ENCODE assay signal across 33 cellular contexts in genomic region chr7:142870147-142870559, GRCh38. TPM values are rescaled to one million over a fixed set of nuclear protein-coding genes. Genes with fewer than 3 reads are reported as not detected.
"Had no signal": no experiment of that assay in that cellular context is flagged by ENCODE, and none has a peak within 500 bp of the region (broad histone marks: within the 10 kb centered on the region; RNA-seq: fewer than 3 reads in every experiment).

No MANE protein-coding gene starts in this region.

- H3K4me3 ChIP-seq: coronary artery, dorsolateral prefrontal cortex, heart left ventricle, left lung, lung, pancreas, prostate gland, sigmoid colon, thyroid gland, upper lobe of right lung had no signal

- H3K27me3 Mint-ChIP-seq: activated CD4-positive, alpha-beta T cell treated with anti-CD3 and anti-CD28 coated beads for 36 hours; activated naive CD8-positive, alpha-beta T cell; stimulated activated naive CD8-positive, alpha-beta T cell treated with anti-CD3 and anti-CD28 coated beads, Interleukin-15, amount 100 ng/mL, for 72 hours had no signal

- H3K36me3 ChIP-seq: heart left ventricle, left lung, prostate gland, sigmoid colon, thyroid gland, upper lobe of right lung had no signal

- H3K4me3 Mint-ChIP-seq: activated CD4-positive, alpha-beta T cell treated with anti-CD3 and anti-CD28 coated beads for 36 hours; activated naive CD8-positive, alpha-beta T cell; activated T-cell treated with anti-CD3 and anti-CD28 coated beads, Interleukin-2, amount 50 U/mL, for 72 hours; effector memory CD8-positive, alpha-beta T cell; naive B cell; nephron progenitor cell; stimulated activated effector memory CD8-positive, alpha-beta T cell treated with anti-CD3 and anti-CD28 coated beads, Interleukin-12 subunit alpha, Interleukin-12 subunit beta, amount 100 ng/mL, for 72 hours; stimulated activated naive CD8-positive, alpha-beta T cell treated with anti-CD3 and anti-CD28 coated beads, Interleukin-15, amount 100 ng/mL, for 72 hours; T-helper 2 cell treated with Interferon-gamma antibody and Interleukin-4, amounts not matched to agents 5 μg/mL and 100 μg/mL, for 36 hours had no signal

- H3K9me3 ChIP-seq: heart left ventricle, left lung, neutrophil, pancreas, prostate gland, sigmoid colon, thyroid gland, upper lobe of right lung had no signal

- H3K4me1 Mint-ChIP-seq: activated CD4-positive, alpha-beta T cell treated with anti-CD3 and anti-CD28 coated beads for 36 hours; nephron progenitor cell; stimulated activated effector memory CD8-positive, alpha-beta T cell treated with anti-CD3 and anti-CD28 coated beads, Interleukin-12 subunit alpha, Interleukin-12 subunit beta, amount 100 ng/mL, for 72 hours had no signal

- H3K27ac Mint-ChIP-seq: activated CD4-positive, alpha-beta T cell treated with anti-CD3 and anti-CD28 coated beads for 36 hours; activated naive CD8-positive, alpha-beta T cell; activated T-cell treated with anti-CD3 and anti-CD28 coated beads, Interleukin-2, amount 50 U/mL, for 72 hours; effector memory CD8-positive, alpha-beta T cell; nephron progenitor cell; stimulated activated naive CD8-positive, alpha-beta T cell treated with anti-CD3 and anti-CD28 coated beads, Interleukin-15, amount 100 ng/mL, for 72 hours; T-helper 2 cell treated with Interferon-gamma antibody and Interleukin-4, amounts not matched to agents 5 μg/mL and 100 μg/mL, for 36 hours had no signal

- H3K36me3 Mint-ChIP-seq: activated naive CD8-positive, alpha-beta T cell; stimulated activated effector memory CD8-positive, alpha-beta T cell treated with anti-CD3 and anti-CD28 coated beads, Interleukin-12 subunit alpha, Interleukin-12 subunit beta, amount 100 ng/mL, for 72 hours had no signal

- H3K27ac ChIP-seq: coronary artery, foreskin keratinocyte, heart left ventricle, left lung, neutrophil, pancreas, prostate gland, sigmoid colon, thyroid gland, upper lobe of right lung had no signal

- ATAC-seq: activated CD4-positive, alpha-beta T cell treated with anti-CD3 and anti-CD28 coated beads for 36 hours; activated T-cell treated with anti-CD3 and anti-CD28 coated beads, Interleukin-2, amount 50 U/mL, for 72 hours; effector memory CD8-positive, alpha-beta T cell; esophagus mucosa; foreskin keratinocyte; heart left ventricle; left lung; pancreas; stimulated activated effector memory CD8-positive, alpha-beta T cell treated with anti-CD3 and anti-CD28 coated beads, Interleukin-12 subunit alpha, Interleukin-12 subunit beta, amount 100 ng/mL, for 72 hours; stimulated activated naive CD8-positive, alpha-beta T cell treated with anti-CD3 and anti-CD28 coated beads, Interleukin-15, amount 100 ng/mL, for 72 hours; upper lobe of right lung had no signal

- FAIRE-seq: bronchial epithelial cell, pancreas, small intestine had no signal

- H3K27me3 ChIP-seq: dorsolateral prefrontal cortex, foreskin keratinocyte, neutrophil, pancreas, sigmoid colon, thyroid gland, upper lobe of right lung had no signal

- H3K4me1 ChIP-seq: foreskin keratinocyte, heart left ventricle, left lung, pancreas, prostate gland, sigmoid colon, thyroid gland, upper lobe of right lung had no signal

- H3K9me3 Mint-ChIP-seq: activated T-cell treated with anti-CD3 and anti-CD28 coated beads, Interleukin-2, amount 50 U/mL, for 72 hours; effector memory CD8-positive, alpha-beta T cell; nephron progenitor cell; stimulated activated effector memory CD8-positive, alpha-beta T cell treated with anti-CD3 and anti-CD28 coated beads, Interleukin-12 subunit alpha, Interleukin-12 subunit beta, amount 100 ng/mL, for 72 hours; stimulated activated naive CD8-positive, alpha-beta T cell treated with anti-CD3 and anti-CD28 coated beads, Interleukin-15, amount 100 ng/mL, for 72 hours; T-helper 2 cell treated with Interferon-gamma antibody and Interleukin-4, amounts not matched to agents 5 μg/mL and 100 μg/mL, for 36 hours had no signal

- DNase-seq: activated CD4-positive, alpha-beta T cell treated with anti-CD3 and anti-CD28 coated beads for 36 hours; activated CD4-positive, alpha-beta T cell treated with anti-CD3 and anti-CD28 coated beads, Interleukin-2, amount 50 U/mL, for 4 hours; activated CD4-positive, CD25-positive, alpha-beta regulatory T cell; activated naive CD4-positive, alpha-beta T cell treated with Interleukin-2 at 50 U/mL for 16 hours; activated T-cell treated with anti-CD3 and anti-CD28 coated beads, Interleukin-2, amount 50 U/mL, for 72 hours; anterior cingulate cortex; dorsolateral prefrontal cortex; effector memory CD8-positive, alpha-beta T cell; foreskin keratinocyte; left lung; naive B cell; nephron progenitor cell; retina; sigmoid colon; small intestine; stimulated activated CD4-positive, alpha-beta T cell treated with anti-CD3 and anti-CD28 coated beads, Interleukin-4, amount 100 ng/mL, for 24 hours; stimulated activated naive CD8-positive, alpha-beta T cell treated with anti-CD3 and anti-CD28 coated beads, Interleukin-15, amount 100 ng/mL, for 72 hours; substantia nigra; T-helper 1 cell; thyroid gland; upper lobe of right lung had no signal

RNA-seq across cellular contexts. Expression of gene TRPV6, which starts 15.4 kb away (rescaled TPM):
- total RNA-seq: activated CD4-positive, alpha-beta T cell treated with anti-CD3 and anti-CD28 coated beads for 36 hours; sigmoid colon; SK-MEL-5 had no signal
- polyA plus RNA-seq: heart left ventricle had no signal
